1 cellular context compared by ENCODE assay signal in the genomic region with DNA sequence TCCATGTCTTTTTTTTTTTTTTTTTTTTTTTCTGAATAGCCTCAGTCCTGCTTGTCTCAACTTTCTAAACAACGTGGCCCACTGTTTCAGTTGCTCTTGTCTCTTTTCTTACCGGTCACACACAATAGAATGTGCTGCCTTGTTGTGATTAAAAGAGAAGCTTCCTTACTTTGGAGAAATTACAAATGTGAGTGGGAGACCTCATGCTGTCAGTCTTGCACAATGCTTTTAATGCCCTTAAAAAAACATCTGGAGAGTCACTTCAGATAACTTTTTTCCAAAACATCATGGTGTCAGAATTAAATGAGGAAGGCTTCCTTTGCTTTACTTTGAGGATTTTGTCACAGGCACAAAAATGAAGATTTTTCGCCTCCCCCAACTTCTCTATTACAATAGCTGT.
TF ChIP-seq lines count a peak whose summit lies in the region.

No MANE protein-coding gene starts in this region.

TF ChIP-seq in GM23338, 12 proteins besides CTCF, POLR2A, EP300 and RAD21 (continued from another document):
- TF ChIP-seq, protein P1, sequence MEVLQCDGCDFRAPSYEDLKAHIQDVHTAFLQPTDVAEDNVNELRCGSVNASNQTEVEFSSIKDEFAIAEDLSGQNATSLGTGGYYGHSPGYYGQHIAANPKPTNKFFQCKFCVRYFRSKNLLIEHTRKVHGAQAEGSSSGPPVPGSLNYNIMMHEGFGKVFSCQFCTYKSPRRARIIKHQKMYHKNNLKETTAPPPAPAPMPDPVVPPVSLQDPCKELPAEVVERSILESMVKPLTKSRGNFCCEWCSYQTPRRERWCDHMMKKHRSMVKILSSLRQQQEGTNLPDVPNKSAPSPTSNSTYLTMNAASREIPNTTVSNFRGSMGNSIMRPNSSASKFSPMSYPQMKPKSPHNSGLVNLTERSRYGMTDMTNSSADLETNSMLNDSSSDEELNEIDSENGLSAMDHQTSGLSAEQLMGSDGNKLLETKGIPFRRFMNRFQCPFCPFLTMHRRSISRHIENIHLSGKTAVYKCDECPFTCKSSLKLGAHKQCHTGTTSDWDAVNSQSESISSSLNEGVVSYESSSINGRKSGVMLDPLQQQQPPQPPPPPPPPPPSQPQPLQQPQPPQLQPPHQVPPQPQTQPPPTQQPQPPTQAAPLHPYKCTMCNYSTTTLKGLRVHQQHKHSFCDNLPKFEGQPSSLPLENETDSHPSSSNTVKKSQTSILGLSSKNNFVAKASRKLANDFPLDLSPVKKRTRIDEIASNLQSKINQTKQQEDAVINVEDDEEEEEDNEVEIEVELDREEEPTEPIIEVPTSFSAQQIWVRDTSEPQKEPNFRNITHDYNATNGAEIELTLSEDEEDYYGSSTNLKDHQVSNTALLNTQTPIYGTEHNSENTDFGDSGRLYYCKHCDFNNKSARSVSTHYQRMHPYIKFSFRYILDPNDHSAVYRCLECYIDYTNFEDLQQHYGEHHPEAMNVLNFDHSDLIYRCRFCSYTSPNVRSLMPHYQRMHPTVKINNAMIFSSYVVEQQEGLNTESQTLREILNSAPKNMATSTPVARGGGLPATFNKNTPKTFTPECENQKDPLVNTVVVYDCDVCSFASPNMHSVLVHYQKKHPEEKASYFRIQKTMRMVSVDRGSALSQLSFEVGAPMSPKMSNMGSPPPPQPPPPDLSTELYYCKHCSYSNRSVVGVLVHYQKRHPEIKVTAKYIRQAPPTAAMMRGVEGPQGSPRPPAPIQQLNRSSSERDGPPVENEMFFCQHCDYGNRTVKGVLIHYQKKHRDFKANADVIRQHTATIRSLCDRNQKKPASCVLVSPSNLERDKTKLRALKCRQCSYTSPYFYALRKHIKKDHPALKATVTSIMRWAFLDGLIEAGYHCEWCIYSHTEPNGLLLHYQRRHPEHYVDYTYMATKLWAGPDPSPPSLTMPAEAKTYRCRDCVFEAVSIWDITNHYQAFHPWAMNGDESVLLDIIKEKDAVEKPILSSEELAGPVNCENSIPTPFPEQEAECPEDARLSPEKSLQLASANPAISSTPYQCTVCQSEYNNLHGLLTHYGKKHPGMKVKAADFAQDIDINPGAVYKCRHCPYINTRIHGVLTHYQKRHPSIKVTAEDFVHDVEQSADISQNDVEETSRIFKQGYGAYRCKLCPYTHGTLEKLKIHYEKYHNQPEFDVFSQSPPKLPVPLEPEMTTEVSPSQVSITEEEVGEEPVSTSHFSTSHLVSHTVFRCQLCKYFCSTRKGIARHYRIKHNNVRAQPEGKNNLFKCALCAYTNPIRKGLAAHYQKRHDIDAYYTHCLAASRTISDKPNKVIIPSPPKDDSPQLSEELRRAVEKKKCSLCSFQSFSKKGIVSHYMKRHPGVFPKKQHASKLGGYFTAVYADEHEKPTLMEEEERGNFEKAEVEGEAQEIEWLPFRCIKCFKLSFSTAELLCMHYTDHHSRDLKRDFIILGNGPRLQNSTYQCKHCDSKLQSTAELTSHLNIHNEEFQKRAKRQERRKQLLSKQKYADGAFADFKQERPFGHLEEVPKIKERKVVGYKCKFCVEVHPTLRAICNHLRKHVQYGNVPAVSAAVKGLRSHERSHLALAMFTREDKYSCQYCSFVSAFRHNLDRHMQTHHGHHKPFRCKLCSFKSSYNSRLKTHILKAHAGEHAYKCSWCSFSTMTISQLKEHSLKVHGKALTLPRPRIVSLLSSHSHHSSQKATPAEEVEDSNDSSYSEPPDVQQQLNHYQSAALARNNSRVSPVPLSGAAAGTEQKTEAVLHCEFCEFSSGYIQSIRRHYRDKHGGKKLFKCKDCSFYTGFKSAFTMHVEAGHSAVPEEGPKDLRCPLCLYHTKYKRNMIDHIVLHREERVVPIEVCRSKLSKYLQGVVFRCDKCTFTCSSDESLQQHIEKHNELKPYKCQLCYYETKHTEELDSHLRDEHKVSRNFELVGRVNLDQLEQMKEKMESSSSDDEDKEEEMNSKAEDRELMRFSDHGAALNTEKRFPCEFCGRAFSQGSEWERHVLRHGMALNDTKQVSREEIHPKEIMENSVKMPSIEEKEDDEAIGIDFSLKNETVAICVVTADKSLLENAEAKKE (CRISPR knock-in tag; IDR thresholded peaks at IDR 0.05) = no peak
- TF ChIP-seq, protein P2, sequence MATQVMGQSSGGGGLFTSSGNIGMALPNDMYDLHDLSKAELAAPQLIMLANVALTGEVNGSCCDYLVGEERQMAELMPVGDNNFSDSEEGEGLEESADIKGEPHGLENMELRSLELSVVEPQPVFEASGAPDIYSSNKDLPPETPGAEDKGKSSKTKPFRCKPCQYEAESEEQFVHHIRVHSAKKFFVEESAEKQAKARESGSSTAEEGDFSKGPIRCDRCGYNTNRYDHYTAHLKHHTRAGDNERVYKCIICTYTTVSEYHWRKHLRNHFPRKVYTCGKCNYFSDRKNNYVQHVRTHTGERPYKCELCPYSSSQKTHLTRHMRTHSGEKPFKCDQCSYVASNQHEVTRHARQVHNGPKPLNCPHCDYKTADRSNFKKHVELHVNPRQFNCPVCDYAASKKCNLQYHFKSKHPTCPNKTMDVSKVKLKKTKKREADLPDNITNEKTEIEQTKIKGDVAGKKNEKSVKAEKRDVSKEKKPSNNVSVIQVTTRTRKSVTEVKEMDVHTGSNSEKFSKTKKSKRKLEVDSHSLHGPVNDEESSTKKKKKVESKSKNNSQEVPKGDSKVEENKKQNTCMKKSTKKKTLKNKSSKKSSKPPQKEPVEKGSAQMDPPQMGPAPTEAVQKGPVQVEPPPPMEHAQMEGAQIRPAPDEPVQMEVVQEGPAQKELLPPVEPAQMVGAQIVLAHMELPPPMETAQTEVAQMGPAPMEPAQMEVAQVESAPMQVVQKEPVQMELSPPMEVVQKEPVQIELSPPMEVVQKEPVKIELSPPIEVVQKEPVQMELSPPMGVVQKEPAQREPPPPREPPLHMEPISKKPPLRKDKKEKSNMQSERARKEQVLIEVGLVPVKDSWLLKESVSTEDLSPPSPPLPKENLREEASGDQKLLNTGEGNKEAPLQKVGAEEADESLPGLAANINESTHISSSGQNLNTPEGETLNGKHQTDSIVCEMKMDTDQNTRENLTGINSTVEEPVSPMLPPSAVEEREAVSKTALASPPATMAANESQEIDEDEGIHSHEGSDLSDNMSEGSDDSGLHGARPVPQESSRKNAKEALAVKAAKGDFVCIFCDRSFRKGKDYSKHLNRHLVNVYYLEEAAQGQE (IDR thresholded peaks at IDR 0.05; ENCODE audit: unreplicated experiment) = no peak
- no peak for TF ChIP-seq NANOG (IDR thresholded peaks at IDR 0.05; ENCODE audit: borderline replicate concordance)
- TF ChIP-seq, protein P3, sequence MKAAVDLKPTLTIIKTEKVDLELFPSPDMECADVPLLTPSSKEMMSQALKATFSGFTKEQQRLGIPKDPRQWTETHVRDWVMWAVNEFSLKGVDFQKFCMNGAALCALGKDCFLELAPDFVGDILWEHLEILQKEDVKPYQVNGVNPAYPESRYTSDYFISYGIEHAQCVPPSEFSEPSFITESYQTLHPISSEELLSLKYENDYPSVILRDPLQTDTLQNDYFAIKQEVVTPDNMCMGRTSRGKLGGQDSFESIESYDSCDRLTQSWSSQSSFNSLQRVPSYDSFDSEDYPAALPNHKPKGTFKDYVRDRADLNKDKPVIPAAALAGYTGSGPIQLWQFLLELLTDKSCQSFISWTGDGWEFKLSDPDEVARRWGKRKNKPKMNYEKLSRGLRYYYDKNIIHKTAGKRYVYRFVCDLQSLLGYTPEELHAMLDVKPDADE (IDR thresholded peaks at IDR 0.05) = no peak
- no peak for TF ChIP-seq JUNB (IDR thresholded peaks at IDR 0.05; ENCODE audit: unreplicated experiment)
- TF ChIP-seq EZH2phosphoT487 (IDR thresholded peaks at IDR 0.05; ENCODE audit: unreplicated experiment) = no peak
- no peak for TF ChIP-seq STAT1 (IDR thresholded peaks at IDR 0.05; ENCODE audit: unreplicated experiment)
- TF ChIP-seq EZH2 (IDR thresholded peaks at IDR 0.05; ENCODE audit: low read depth, unreplicated experiment) = no peak
- TF ChIP-seq ZNF114 (CRISPR knock-in tag; IDR thresholded peaks at IDR 0.05) = no peak
